ENCODE assay signal across 29 cellular contexts in genomic region chr19:19636573-19636972, GRCh38. TPM values are rescaled to one million over a fixed set of nuclear protein-coding genes. Genes with fewer than 3 reads are reported as not detected.
"Had no signal": no experiment of that assay in that cellular context is flagged by ENCODE, and none has a peak within 500 bp of the region (broad histone marks: within the 10 kb centered on the region; RNA-seq: fewer than 3 reads in every experiment).

No MANE protein-coding gene starts in this region.

- H3K27ac Mint-ChIP-seq: mesothelial cell of epicardium; natural killer cell treated with Interleukin-12 subunit alpha and Interleukin-12 subunit beta and Interleukin-15 and Interleukin-18, amount 100 ng/mL, for 72 hours; progenitor cell of endocrine pancreas had no signal

- H3K27me3 Mint-ChIP-seq: naive B cell; natural killer cell treated with Interleukin-12 subunit alpha and Interleukin-12 subunit beta and Interleukin-15 and Interleukin-18, amount 100 ng/mL, for 72 hours; progenitor cell of endocrine pancreas; stimulated activated naive CD8-positive, alpha-beta T cell treated with anti-CD3 and anti-CD28 coated beads, Interleukin-15, amount 100 ng/mL, for 72 hours had no signal

- H3K4me1 Mint-ChIP-seq: mesothelial cell of epicardium, neural crest cell had no signal

- H3K4me3 ChIP-seq: coronary artery, esophagus squamous epithelium, left lung, mucosa of descending colon, ovary, right lobe of liver, suprapubic skin, transverse colon had no signal

- H3K4me3 Mint-ChIP-seq: mesothelial cell of epicardium; natural killer cell treated with Interleukin-12 subunit alpha and Interleukin-12 subunit beta and Interleukin-15 and Interleukin-18, amount 100 ng/mL, for 72 hours; neural crest cell; stimulated activated naive CD8-positive, alpha-beta T cell treated with anti-CD3 and anti-CD28 coated beads, Interleukin-15, amount 100 ng/mL, for 72 hours had no signal

- H3K4me1 ChIP-seq: esophagus squamous epithelium, right lobe of liver, suprapubic skin, transverse colon had no signal

- H3K9me3 ChIP-seq: esophagus squamous epithelium, left lung, mucosa of descending colon, ovary, right lobe of liver, suprapubic skin, transverse colon had no signal

- H3K9me3 Mint-ChIP-seq: mesothelial cell of epicardium; naive B cell; natural killer cell treated with Interleukin-12 subunit alpha and Interleukin-12 subunit beta and Interleukin-15 and Interleukin-18, amount 100 ng/mL, for 72 hours; neural crest cell; stimulated activated naive CD8-positive, alpha-beta T cell treated with anti-CD3 and anti-CD28 coated beads, Interleukin-15, amount 100 ng/mL, for 72 hours had no signal

- DNase-seq: dermis blood vessel endothelial cell; effector memory CD4-positive, alpha-beta T cell; erythroblast; esophagus squamous epithelium; hypothalamus; left cardiac atrium; left lung; mesenchymal stem cell; mucosa of descending colon; naive B cell; occipital lobe; ovary; right lobe of liver; small intestine; stimulated activated CD4-positive, alpha-beta T cell treated with anti-CD3 and anti-CD28 coated beads, Interleukin-15, amount 100 ng/mL, for 24 hours; stimulated activated CD4-positive, alpha-beta T cell treated with anti-CD3 and anti-CD28 coated beads, Interleukin-2, amount 100 ng/mL, for 48 hours; stimulated activated CD8-positive, alpha-beta memory T cell treated with anti-CD3 and anti-CD28 coated beads, Interleukin-4, amount 100 ng/mL, for 48 hours; stimulated activated naive CD4-positive, alpha-beta T cell; stimulated activated naive CD8-positive, alpha-beta T cell treated with anti-CD3 and anti-CD28 coated beads, Interleukin-15, amount 100 ng/mL, for 72 hours; transverse colon had no signal

- FAIRE-seq: endometrium, frontal cortex, small intestine had no signal

- ATAC-seq: mucosa of descending colon; natural killer cell treated with Interleukin-12 subunit alpha and Interleukin-12 subunit beta and Interleukin-15 and Interleukin-18, amount 100 ng/mL, for 72 hours had no signal

- H3K36me3 ChIP-seq: ovary had no signal

- H3K27ac ChIP-seq: coronary artery, esophagus squamous epithelium, left lung, ovary, right lobe of liver, suprapubic skin, transverse colon had no signal

- H3K27me3 ChIP-seq: esophagus squamous epithelium, left lung, ovary, right lobe of liver, suprapubic skin, transverse colon had no signal

RNA-seq across cellular contexts. Expression of gene PBX4, which starts 18.1 kb away (rescaled TPM):
- total RNA-seq: dermis blood vessel endothelial cell, lung microvascular endothelial cell had no signal
